In genomic region chr6:161594412-161594811, GRCh38 we compare ENCODE assay signal across 26 cellular contexts.
"Had no signal": no experiment of that assay in that cellular context is flagged by ENCODE, and none has a peak within 500 bp of the region (broad histone marks: within the 10 kb centered on the region; RNA-seq: fewer than 3 reads in every experiment).

No MANE protein-coding gene starts in this region.

- H3K9me3 ChIP-seq: esophagus squamous epithelium, lower lobe of right lung had no signal

- H3K79me2 ChIP-seq: hepatocyte had no signal

- ATAC-seq: esophagus mucosa, gastroesophageal sphincter, heart left ventricle, left colon, left lung, left ventricle myocardium superior, lower lobe of right lung had no signal

- H3K36me3 Mint-ChIP-seq: immature natural killer cell, mesothelial cell of epicardium had no signal

- H3K4me1 ChIP-seq: esophagus squamous epithelium, gastroesophageal sphincter, left lung, lower lobe of right lung had no signal

- H3K36me3 ChIP-seq: esophagus squamous epithelium, heart left ventricle, left lung, lower lobe of right lung had no signal

- H3K4me1 Mint-ChIP-seq: immature natural killer cell, mesothelial cell of epicardium had no signal

- H3K27ac ChIP-seq: coronary artery, dorsolateral prefrontal cortex, epithelial cell of prostate, esophagus squamous epithelium, gastroesophageal sphincter, heart left ventricle, hepatocyte, left lung, lower lobe of right lung had no signal

- FAIRE-seq: colon, islet of Langerhans, keratinocyte had no signal

- H3K4me3 ChIP-seq: coronary artery, dorsolateral prefrontal cortex, esophagus squamous epithelium, gastroesophageal sphincter, heart left ventricle, hepatocyte, left lung, lower lobe of right lung had no signal

- H3K27me3 ChIP-seq: dorsolateral prefrontal cortex, esophagus squamous epithelium, gastroesophageal sphincter, heart left ventricle, hepatocyte, left lung had no signal

- H3K27ac Mint-ChIP-seq: immature natural killer cell, mesothelial cell of epicardium had no signal

- H2AFZ ChIP-seq: hepatocyte had no signal

- H3K4me2 ChIP-seq: hepatocyte had no signal

- DNase-seq: dermis blood vessel endothelial cell; dorsolateral prefrontal cortex; effector CD4-positive, alpha-beta T cell; effector memory CD4-positive, alpha-beta T cell; erythroblast; esophagus squamous epithelium; foreskin fibroblast; foreskin melanocyte; heart left ventricle; hypothalamus; immature natural killer cell; kidney glomerular epithelial cell; left colon; left lung; left ventricle myocardium superior; lower lobe of right lung; mesenchymal stem cell had no signal

- H3K4me3 Mint-ChIP-seq: immature natural killer cell, mesothelial cell of epicardium had no signal
